In the genomic region with DNA sequence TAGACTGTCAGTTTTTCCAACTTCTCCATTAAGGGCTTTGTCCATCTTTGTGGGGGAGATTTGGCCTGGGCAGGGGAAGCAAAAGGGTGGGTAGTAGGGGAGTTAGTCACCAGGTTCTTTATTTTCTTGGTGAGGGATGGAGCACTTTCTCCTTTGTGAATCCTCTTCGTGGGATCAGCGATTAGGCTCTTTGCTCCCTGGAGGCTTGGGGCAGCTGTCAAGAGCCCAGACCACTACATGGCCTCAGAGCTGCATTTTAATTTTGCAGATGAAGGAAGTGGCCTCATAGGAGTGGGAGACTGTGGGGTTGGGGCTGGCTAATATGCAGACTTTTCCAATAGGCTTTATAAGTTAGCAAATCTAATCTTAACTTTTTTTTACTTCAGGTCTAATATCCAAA, we compare ENCODE assay signal across 18 cellular contexts.
A peak's percentile ranks its signal among the peaks of the same experiment; 100 is the strongest.
DNase-seq lines count a peak whose midpoint lies in the region; TF ChIP-seq lines count a peak whose summit lies in the region.
"Had no signal": no experiment of that assay in that cellular context is flagged by ENCODE, and none has a peak within 500 bp of the region (broad histone marks: within the 10 kb centered on the region; RNA-seq: fewer than 3 reads in every experiment).

No MANE protein-coding gene starts in this region.

- 61% methylated on average over 2 of the region's 2 CpGs; no CpG with 5 or more reads in 1 of the 2 experiments for WGBS in endodermal cell (ENCODE audit: insufficient coverage in 1 of 2, insufficient read length in 1 of 2), 2 experiments

- H3K4me1 Mint-ChIP-seq in endodermal cell = no peaks in the 10 kb centered on the region
- H3K4me1 Mint-ChIP-seq in neural progenitor cell = peaks cover 3% of the 10 kb centered on the region
- H3K4me1 Mint-ChIP-seq: B cell had no signal

- H3K27ac ChIP-seq in endodermal cell (ENCODE audit: low read depth, low read length) (peak overlapping the region; percentile 29), neural progenitor cell (no peak overlapping the region)
- H3K27ac ChIP-seq: 22Rv1; A549; BLaER1 treated with 17β-estradiol and CSF1 and Interleukin-3, amounts not matched to agents 10 nM and 100 nM; C4-2B had no signal

- H3K4me3 Mint-ChIP-seq in endodermal cell = no peak overlapping the region
- H3K4me3 Mint-ChIP-seq in neural progenitor cell = no peak overlapping the region
- H3K4me3 Mint-ChIP-seq: B cell; CD4-positive, alpha-beta T cell; CD8-positive, alpha-beta T cell had no signal

- H3K27me3 ChIP-seq in endodermal cell (ENCODE audit: control insufficient read depth, insufficient read depth, low read length, poor library complexity, severe bottlenecking) (no peaks in the 10 kb centered on the region), neural progenitor cell (no peaks in the 10 kb centered on the region)
- H3K27me3 ChIP-seq: BLaER1 treated with 17β-estradiol and CSF1 and Interleukin-3, amounts not matched to agents 10 nM and 100 nM had no signal

- H3K9me3 Mint-ChIP-seq in endodermal cell (no peaks in the 10 kb centered on the region), neural progenitor cell (no peaks in the 10 kb centered on the region)
- H3K9me3 Mint-ChIP-seq: CD4-positive, alpha-beta T cell had no signal

- no peak overlapping the region for H3K4me2 ChIP-seq in neural progenitor cell
- H3K4me2 ChIP-seq: A549; BLaER1 treated with 17β-estradiol and CSF1 and Interleukin-3, amounts not matched to agents 10 nM and 100 nM had no signal

- DNase-seq in NCI-H526 (lab: John Stamatoyannopoulos, UW) (peak; percentile 46 to 63), NCI-H526 treated with DMSO at 0.1 percent for 48 hours (lab: John Stamatoyannopoulos, UW) (no peak), endodermal cell (no peak), neural progenitor cell (ENCODE audit: low spot score) (peak; percentile 20), NCI-H1092 (lab: John Stamatoyannopoulos, UW) (no peak), anterior cingulate cortex (lab: John Stamatoyannopoulos, UW) (no peak)
- DNase-seq: AML-193; Caco-2; Calu3; CD4-positive, alpha-beta T cell; CD8-positive, alpha-beta T cell; DMS79 treated with DMSO at 0.1 percent for 48 hours; GF-D8 had no signal

- TF ChIP-seq CTCF in endodermal cell (conservative IDR thresholded peaks at IDR 0.05) = no peak
- TF ChIP-seq CTCF in neural progenitor cell (IDR thresholded peaks at IDR 0.05) = no peak

- H3K4me1 ChIP-seq in endodermal cell (ENCODE audit: control insufficient read depth, insufficient read depth, low read length) (no peaks in the 10 kb centered on the region), neural progenitor cell (peaks cover 16% of the 10 kb centered on the region)
- H3K4me1 ChIP-seq: A549; BLaER1 treated with 17β-estradiol and CSF1 and Interleukin-3, amounts not matched to agents 10 nM and 100 nM; Caco-2 had no signal

- no peak overlapping the region for H3K4me3 ChIP-seq in endodermal cell (ENCODE audit: low read length)
- no peak overlapping the region for H3K4me3 ChIP-seq in neural progenitor cell
- H3K4me3 ChIP-seq: A549; BLaER1 treated with 17β-estradiol and CSF1 and Interleukin-3, amounts not matched to agents 10 nM and 100 nM had no signal

- H3K79me2 ChIP-seq in neural progenitor cell (ENCODE audit: low read depth) = no peaks in the 10 kb centered on the region

- H3K27ac Mint-ChIP-seq in endodermal cell (no peak overlapping the region), neural progenitor cell (no peak overlapping the region)
- H3K27ac Mint-ChIP-seq: B cell; CD4-positive, alpha-beta T cell; CD8-positive, alpha-beta T cell had no signal

- H3K9ac ChIP-seq in endodermal cell (ENCODE audit: extremely low read depth, low read length, poor library complexity, severe bottlenecking) (no peak overlapping the region), neural progenitor cell (no peak overlapping the region)
- H3K9ac ChIP-seq: BLaER1 treated with 17β-estradiol and CSF1 and Interleukin-3, amounts not matched to agents 10 nM and 100 nM had no signal

- no peaks in the 10 kb centered on the region for H3K27me3 Mint-ChIP-seq in endodermal cell (ENCODE audit: insufficient read depth)
- H3K27me3 Mint-ChIP-seq in neural progenitor cell (ENCODE audit: insufficient read depth, low read depth) = no peaks in the 10 kb centered on the region
- H3K27me3 Mint-ChIP-seq: B cell; CD4-positive, alpha-beta T cell had no signal

- H3K36me3 ChIP-seq in endodermal cell (ENCODE audit: control insufficient read depth, insufficient read depth, low read length) = no peaks in the 10 kb centered on the region
- H3K36me3 ChIP-seq in neural progenitor cell = no peaks in the 10 kb centered on the region
- H3K36me3 ChIP-seq: BLaER1 treated with 17β-estradiol and CSF1 and Interleukin-3, amounts not matched to agents 10 nM and 100 nM had no signal

- H2AFZ ChIP-seq in neural progenitor cell (replicated peaks) = no peak overlapping the region

- peaks cover 4% of the 10 kb centered on the region for H3F3A ChIP-seq in neural progenitor cell (ENCODE audit: low read depth)

- H3K36me3 Mint-ChIP-seq in endodermal cell (ENCODE audit: low read depth) (no peaks in the 10 kb centered on the region), neural progenitor cell (no peaks in the 10 kb centered on the region)
- H3K36me3 Mint-ChIP-seq: CD8-positive, alpha-beta T cell had no signal

- H3K9me3 ChIP-seq in endodermal cell (ENCODE audit: control insufficient read depth, low read length) = no peaks in the 10 kb centered on the region
- no peaks in the 10 kb centered on the region for H3K9me3 ChIP-seq in neural progenitor cell (ENCODE audit: low read depth)
- H3K9me3 ChIP-seq: A549; BLaER1 treated with 17β-estradiol and CSF1 and Interleukin-3, amounts not matched to agents 10 nM and 100 nM; Caco-2 had no signal

- H4K20me1 ChIP-seq in neural progenitor cell (ENCODE audit: low read depth) = no peaks in the 10 kb centered on the region

Comparison
In these comparisons a context has a peak if more than half of its experiments do, and no peak if none do; other contexts are left out.
1. DNase-seq: peak in NCI-H526 (2 of 2) and neural progenitor cell (single experiment); none in NCI-H526 treated with DMSO at 0.1 percent for 48 hours (single experiment), endodermal cell (single experiment), NCI-H1092 (single experiment) and anterior cingulate cortex (0 of 58).